In genomic region chr17:64687376-64687775, GRCh38 we compare ENCODE assay signal across 22 cellular contexts.
"Had no signal": no experiment of that assay in that cellular context is flagged by ENCODE, and none has a peak within 500 bp of the region (broad histone marks: within the 10 kb centered on the region; RNA-seq: fewer than 3 reads in every experiment).

No MANE protein-coding gene starts in this region.

- H3K27ac ChIP-seq: ascending aorta, esophagus muscularis mucosa, tibial nerve, uterus, VCaP had no signal

- H3K4me1 ChIP-seq: uterus had no signal

- FAIRE-seq: bronchial epithelial cell had no signal

- H3K36me3 ChIP-seq: ascending aorta, esophagus muscularis mucosa, tibial nerve, uterus had no signal

- ATAC-seq: stimulated activated naive CD8-positive, alpha-beta T cell treated with anti-CD3 and anti-CD28 coated beads, Interleukin-15, Interleukin-2, amounts not matched to agents 100 U/mL and 50 U/mL, for 24 hours had no signal

- H3K9me3 ChIP-seq: ascending aorta, esophagus muscularis mucosa, tibial nerve, uterus had no signal

- H3K27me3 ChIP-seq: ascending aorta, esophagus muscularis mucosa, tibial nerve, uterus had no signal

- DNase-seq: activated CD4-positive, CD25-positive, alpha-beta regulatory T cell treated with anti-CD3 and anti-CD28 coated beads, Interleukin-2, amount 50 U/mL, for 72 hours; activated CD8-positive, alpha-beta memory T cell treated with anti-CD3 and anti-CD28 coated beads for 24 hours; activated CD8-positive, alpha-beta memory T cell treated with anti-CD3 and anti-CD28 coated beads, Interleukin-2, amount 50 U/mL, for 48 hours; activated effector memory CD4-positive, alpha-beta T cell treated with Interleukin-2 at 50 U/mL for 16 hours; activated T-cell treated with anti-CD3 and anti-CD28 coated beads, Interleukin-2, amount 50 U/mL, for 48 hours; effector CD8-positive, alpha-beta T cell; midbrain; nephron progenitor cell; nucleus accumbens; posterior cingulate gyrus; stimulated activated CD4-positive, alpha-beta T cell treated with anti-CD3 and anti-CD28 coated beads, Interleukin-12 subunit alpha, Interleukin-12 subunit beta, amount 100 ng/mL, for 4 hours; stimulated activated CD4-positive, alpha-beta T cell treated with anti-CD3 and anti-CD28 coated beads, Interleukin-1b, Interleukin-23, amount 100 ng/mL, for 48 hours; stimulated activated CD8-positive, alpha-beta memory T cell treated with anti-CD3 and anti-CD28 coated beads, Interleukin-4, amount 100 ng/mL, for 48 hours; stimulated activated naive CD8-positive, alpha-beta T cell treated with anti-CD3 and anti-CD28 coated beads, Interleukin-15, Interleukin-2, amounts not matched to agents 100 U/mL and 50 U/mL, for 24 hours; substantia nigra; uterus had no signal

- H3K4me3 ChIP-seq: ascending aorta, esophagus muscularis mucosa, lung, tibial nerve, uterus had no signal
